ENCODE assay signal across 8 cellular contexts in the genomic region with DNA sequence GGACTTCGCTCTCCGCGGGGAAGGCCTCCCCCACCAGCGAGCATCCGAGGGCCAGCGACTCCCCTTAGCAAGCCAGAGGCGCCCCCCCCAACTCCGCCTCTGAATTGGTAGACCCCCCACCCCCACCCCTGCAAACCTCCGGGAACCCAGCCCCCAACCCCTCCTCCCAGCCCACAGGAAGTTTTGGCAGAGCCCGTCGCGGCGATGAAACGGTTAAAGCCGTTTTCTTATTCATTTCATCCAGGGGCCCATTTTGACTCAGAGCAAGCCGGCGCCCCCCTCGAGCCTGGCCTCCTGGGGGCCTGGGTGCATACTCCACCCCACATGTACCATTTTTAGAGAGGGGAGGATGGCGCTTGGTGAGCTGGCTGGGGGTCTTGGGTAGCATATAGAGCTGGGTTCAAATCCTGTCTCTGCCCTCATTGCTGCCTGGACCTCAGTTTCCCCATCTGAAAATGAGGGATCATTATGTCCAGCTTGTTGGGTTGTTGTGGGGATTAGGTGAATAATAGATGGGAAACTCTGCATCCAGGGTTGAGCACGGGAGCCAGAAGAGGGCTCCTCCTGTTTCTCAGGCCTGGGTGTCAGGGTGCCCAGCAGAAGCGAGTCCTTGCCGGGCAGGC. TPM values are rescaled to one million over a fixed set of nuclear protein-coding genes. Genes with fewer than 3 reads are reported as not detected.
DNase-seq lines count a peak whose midpoint lies in the region; ATAC-seq and TF ChIP-seq lines count a peak whose summit lies in the region.

No MANE protein-coding gene starts in this region.

- H3K36me3 Mint-ChIP-seq in neural progenitor cell: no peaks in the 10 kb centered on the region

- H3K79me2 ChIP-seq in neural progenitor cell (ENCODE audit: low read depth): no peaks in the 10 kb centered on the region

- TF ChIP-seq CTCF in dorsolateral prefrontal cortex (IDR thresholded peaks at IDR 0.05 in 54 of 56, conservative IDR thresholded peaks at IDR 0.05 in 2 of 56; ENCODE audit: low read depth in 1 of 56, partially characterized antibody in 56 of 56) (no peak), neural progenitor cell (IDR thresholded peaks at IDR 0.05) (no peak)

- peaks cover 36% of the 10 kb centered on the region for H3K4me1 Mint-ChIP-seq in neural progenitor cell

- peak overlapping the region; percentile 78 for H3K4me3 Mint-ChIP-seq in neural progenitor cell

- H3K4me2 ChIP-seq in neural progenitor cell: peak overlapping the region; percentile 99

- H3K9me3 Mint-ChIP-seq in neural progenitor cell: peaks cover 2% of the 10 kb centered on the region

- H3K27ac Mint-ChIP-seq in neural progenitor cell: peak overlapping the region; percentile 87

- H2AFZ ChIP-seq in neural progenitor cell (replicated peaks): peak overlapping the region; percentile 65

- peaks cover 14% of the 10 kb centered on the region for H3K27me3 Mint-ChIP-seq in neural progenitor cell (ENCODE audit: insufficient read depth, low read depth)

- peaks cover 32% of the 10 kb centered on the region for H3K4me1 ChIP-seq in neural progenitor cell

- H3F3A ChIP-seq in neural progenitor cell (ENCODE audit: low read depth): peaks cover 66% of the 10 kb centered on the region

- no peaks in the 10 kb centered on the region for H3K36me3 ChIP-seq in neural progenitor cell

- intact Hi-C loops in dorsolateral prefrontal cortex (cut with DNase I): no loop called here

- H4K20me1 ChIP-seq in neural progenitor cell (ENCODE audit: low read depth): no peaks in the 10 kb centered on the region

- no peak overlapping the region for H3K9ac ChIP-seq in neural progenitor cell

- H3K27ac ChIP-seq in dorsolateral prefrontal cortex (peak overlapping the region; percentile 73 to 100 (median 98)), neural progenitor cell (no peak overlapping the region)

- H3K4me3 ChIP-seq in dorsolateral prefrontal cortex: peak overlapping the region; percentile 39 to 77 (median 64)
- H3K4me3 ChIP-seq in neural progenitor cell: peak overlapping the region; percentile 66

- ATAC-seq in HG02852 (IDR thresholded peaks at IDR 0.05; ENCODE audit: unreplicated experiment): no peak

- peak; percentile 32 for DNase-seq in COR-L47 (lab: John Stamatoyannopoulos, UW)
- DNase-seq in OCI-M1 (lab: John Stamatoyannopoulos, UW): peak; percentile 12
- no peak for DNase-seq in dorsolateral prefrontal cortex
- DNase-seq in neural progenitor cell (ENCODE audit: low spot score): no peak
- DNase-seq in HT-29 (ENCODE audit: low spot score): no peak
- no peak for DNase-seq in NCI-H1105 treated with DMSO at 0.1 percent for 48 hours (lab: John Stamatoyannopoulos, UW)
- DNase-seq in occipital lobe (lab: John Stamatoyannopoulos, UW): no peak

- H3K27me3 ChIP-seq in dorsolateral prefrontal cortex: no peaks in the 10 kb centered on the region
- no peaks in the 10 kb centered on the region for H3K27me3 ChIP-seq in neural progenitor cell

- H3K9me3 ChIP-seq in neural progenitor cell (ENCODE audit: low read depth): no peaks in the 10 kb centered on the region

RNA-seq across cellular contexts. Expression of a gene that starts 7.9 kb away (rescaled TPM):
- total RNA-seq in dorsolateral prefrontal cortex (100 to 1,000 TPM in 14 of 120 experiments, 10 to 100 TPM in 106; 14.0 to 268 (median 48.2) TPM), neural progenitor cell (ENCODE audit: low replicate concordance) (1.5 and 12.6 TPM in 2 replicates), occipital lobe (22.6 TPM)
- total RNA-seq in HT-29 (2014; rRNA removed; shearing (Covaris generic)): 568 and 620 TPM in 2 replicates

RNA-seq across cellular contexts. Expression of a gene that starts 8.0 kb away (rescaled TPM):
- total RNA-seq in dorsolateral prefrontal cortex: 10 to 100 TPM; 23.0 to 79.0 (median 41.2) TPM
- 14.3 and 25.1 TPM in 2 replicates for total RNA-seq in neural progenitor cell (ENCODE audit: low replicate concordance)
- total RNA-seq in HT-29 (2014; rRNA removed; shearing (Covaris generic)): 64.1 and 72.2 TPM in 2 replicates
- 20.3 TPM for total RNA-seq in occipital lobe

RNA-seq across cellular contexts. Expression of a gene that starts 18.3 kb away (rescaled TPM):
- total RNA-seq in dorsolateral prefrontal cortex: 100 to 1,000 TPM; 234 to 491 (median 396) TPM
- total RNA-seq in neural progenitor cell (ENCODE audit: low replicate concordance): 463 and 727 TPM in 2 replicates
- 378 and 396 TPM in 2 replicates for total RNA-seq in HT-29 (2014; rRNA removed; shearing (Covaris generic))
- 174 TPM for total RNA-seq in occipital lobe

RNA-seq across cellular contexts. Expression of a gene that starts 18.5 kb away (rescaled TPM):
- 1 to 10 TPM in 86 of 120 experiments, under 1 TPM in 8, not detected in 26; 0.63 to 7.4 (median 2.4) TPM for total RNA-seq in dorsolateral prefrontal cortex
- not detected in 2 replicates for total RNA-seq in neural progenitor cell (ENCODE audit: low replicate concordance)
- 0.10 TPM in 1 of 2 replicates, not detected in the other for total RNA-seq in HT-29 (2014; rRNA removed; shearing (Covaris generic))
- 0.62 TPM for total RNA-seq in occipital lobe

RNA-seq across cellular contexts. Expression of a gene that starts 23.0 kb away (rescaled TPM):
- total RNA-seq in dorsolateral prefrontal cortex: 10 to 100 TPM in 10 of 120 experiments, 1 to 10 TPM in 110; 1.6 to 13.4 (median 6.0) TPM
- 60.3 and 61.3 TPM in 2 replicates for total RNA-seq in neural progenitor cell (ENCODE audit: low replicate concordance)
- 48.2 and 55.4 TPM in 2 replicates for total RNA-seq in HT-29 (2014; rRNA removed; shearing (Covaris generic))
- 15.8 TPM for total RNA-seq in occipital lobe

Comparison
In these comparisons a context has a peak if more than half of its experiments do, and no peak if none do; other contexts are left out.
1. DNase-seq: peak in COR-L47 (single experiment) and OCI-M1 (single experiment); none in dorsolateral prefrontal cortex (0 of 10), neural progenitor cell (single experiment), HT-29 (single experiment), NCI-H1105 treated with DMSO at 0.1 percent for 48 hours (single experiment) and occipital lobe (single experiment).